ENCODE assay signal across 8 cellular contexts in genomic region chr14:63544641-63545234, GRCh38. TPM values are rescaled to one million over a fixed set of nuclear protein-coding genes. Genes with fewer than 3 reads are reported as not detected.
DNase-seq lines count a peak whose midpoint lies in the region; ATAC-seq and TF ChIP-seq lines count a peak whose summit lies in the region.

No MANE protein-coding gene starts in this region.

- CTCF ChIA-PET in CD4-positive, alpha-beta T cell (lab: Charles Lee): no interaction called here

- H3K27ac Mint-ChIP-seq in CD4-positive, alpha-beta T cell: peak overlapping the region; percentile 90
- peak overlapping the region; percentile 97 for H3K27ac Mint-ChIP-seq in activated T-helper 17 cell treated with anti-CD3 and anti-CD28 coated beads, Interleukin-2, amount 50 U/mL, for 72 hours

- ATAC-seq in CD4-positive, alpha-beta T cell (ENCODE audit: poor library complexity): no peak
- no peak for ATAC-seq in activated T-helper 17 cell treated with anti-CD3 and anti-CD28 coated beads, Interleukin-2, amount 50 U/mL, for 72 hours (replicated peaks)

- no peaks in the 10 kb centered on the region for H3K9me3 Mint-ChIP-seq in CD4-positive, alpha-beta T cell
- H3K9me3 Mint-ChIP-seq in activated T-helper 17 cell treated with anti-CD3 and anti-CD28 coated beads, Interleukin-2, amount 50 U/mL, for 72 hours: no peaks in the 10 kb centered on the region

- peaks cover 26% of the 10 kb centered on the region for H3K36me3 Mint-ChIP-seq in CD4-positive, alpha-beta T cell (ENCODE audit: low read depth)
- H3K36me3 Mint-ChIP-seq in activated T-helper 17 cell treated with anti-CD3 and anti-CD28 coated beads, Interleukin-2, amount 50 U/mL, for 72 hours (ENCODE audit: low read depth): peaks cover 19% of the 10 kb centered on the region

- no peaks in the 10 kb centered on the region for H3K27me3 ChIP-seq in CD4-positive, alpha-beta T cell (ENCODE audit: control insufficient read depth, insufficient read depth, low read length)

- POLR2A ChIA-PET in CD4-positive, alpha-beta T cell (lab: Charles Lee): interaction anchor here (1.1 to 3.0 kb wide), 2 partner anchors 96 to 105 kb away, joined by 4 to 33 read pairs; no protein-coding TSS in a partner anchor

- peak overlapping the region; percentile 98 for H3K4me3 Mint-ChIP-seq in CD4-positive, alpha-beta T cell
- H3K4me3 Mint-ChIP-seq in activated T-helper 17 cell treated with anti-CD3 and anti-CD28 coated beads, Interleukin-2, amount 50 U/mL, for 72 hours: peak overlapping the region; percentile 84

- H3K27me3 Mint-ChIP-seq in CD4-positive, alpha-beta T cell: no peaks in the 10 kb centered on the region
- no peaks in the 10 kb centered on the region for H3K27me3 Mint-ChIP-seq in activated T-helper 17 cell treated with anti-CD3 and anti-CD28 coated beads, Interleukin-2, amount 50 U/mL, for 72 hours

- H3K27ac ChIP-seq in CD4-positive, alpha-beta T cell (ENCODE audit: low read depth, low read length): no peak overlapping the region

- peaks cover 36% of the 10 kb centered on the region for H3K4me1 Mint-ChIP-seq in CD4-positive, alpha-beta T cell (ENCODE audit: low read depth)
- peaks cover 21% of the 10 kb centered on the region for H3K4me1 Mint-ChIP-seq in activated T-helper 17 cell treated with anti-CD3 and anti-CD28 coated beads, Interleukin-2, amount 50 U/mL, for 72 hours

- TF ChIP-seq CTCF in CD4-positive, alpha-beta T cell (IDR thresholded peaks at IDR 0.05): no peak

- H3K9me3 ChIP-seq in CD4-positive, alpha-beta T cell (ENCODE audit: control insufficient read depth, low read length): no peaks in the 10 kb centered on the region

- intact Hi-C loops in CD4-positive, alpha-beta T cell (cut with DNase I, micrococcal nuclease): loop anchor here (5.0 to 10.0 kb wide), 6 partner anchors 183 to 1000 kb away; partner anchors contain the start of genes HSPA2 (in 1 of the 2), MTHFD1 (in 1 of the 2), PPP1R36 (in 1 of the 2) and SGPP1 (in 1 of the 2)

- DNase-seq in CD4-positive, alpha-beta T cell: no peak
- peak; percentile 40 for DNase-seq in HPDE6-E6E7 (ENCODE audit: extremely low spot score)
- DNase-seq in iris pigment epithelial cell (ENCODE audit: low read depth): peak; percentile 46
- DNase-seq in GM19240 (ENCODE audit: insufficient read length, low spot score): no peak
- no peak for DNase-seq in SKM-1 (lab: John Stamatoyannopoulos, UW; ENCODE audit: unreplicated experiment)
- no peak for DNase-seq in NCI-H1694 treated with DMSO at 0.1 percent for 48 hours (lab: John Stamatoyannopoulos, UW)
- DNase-seq in GM19238 (ENCODE audit: insufficient read length, low spot score): no peak

RNA-seq across cellular contexts. Expression of gene PPP2R5E, which starts 1.6 kb away (rescaled TPM):
- total RNA-seq in CD4-positive, alpha-beta T cell: 10 to 100 TPM; 31.2 to 32.3 TPM
- total RNA-seq in activated T-helper 17 cell treated with anti-CD3 and anti-CD28 coated beads, Interleukin-2, amount 50 U/mL, for 72 hours: 10 to 100 TPM; 27.0 to 43.4 TPM

Comparison
In these comparisons a context has a peak if more than half of its experiments do, and no peak if none do; other contexts are left out.
1. DNase-seq: peak in HPDE6-E6E7 (single experiment) and iris pigment epithelial cell (single experiment); none in CD4-positive, alpha-beta T cell (0 of 10), GM19240 (single experiment), SKM-1 (single experiment), NCI-H1694 treated with DMSO at 0.1 percent for 48 hours (single experiment) and GM19238 (single experiment).